ENCODE assay signal across 25 cellular contexts in the genomic region with DNA sequence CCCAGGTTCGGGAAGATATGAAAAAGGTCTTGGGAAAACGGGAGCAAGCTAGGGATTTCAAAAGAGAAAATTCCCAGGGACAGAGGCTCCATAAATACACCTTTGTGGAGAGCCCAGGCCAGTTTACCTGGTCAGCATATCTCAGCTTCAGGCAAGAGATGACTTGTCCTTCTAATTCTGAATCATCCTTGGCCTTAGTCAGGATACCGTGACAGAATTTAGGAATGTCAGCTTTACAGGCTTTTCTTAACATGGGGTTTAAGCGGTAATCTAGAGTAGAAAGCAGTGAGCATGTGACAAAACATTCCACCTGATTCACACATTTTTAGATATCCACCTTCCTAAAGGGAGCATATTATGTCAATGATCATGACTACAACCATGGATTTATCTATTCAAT. TPM values are rescaled to one million over a fixed set of nuclear protein-coding genes. Genes with fewer than 3 reads are reported as not detected.
DNase-seq lines count a peak whose midpoint lies in the region; ATAC-seq and TF ChIP-seq lines count a peak whose summit lies in the region.
"Had no signal": no experiment of that assay in that cellular context is flagged by ENCODE, and none has a peak within 500 bp of the region (broad histone marks: within the 10 kb centered on the region; RNA-seq: fewer than 3 reads in every experiment).

No MANE protein-coding gene starts in this region.

- ATAC-seq in foreskin keratinocyte = peak; percentile 98
- no peak for ATAC-seq in stimulated activated effector memory CD8-positive, alpha-beta T cell treated with anti-CD3 and anti-CD28 coated beads, Interleukin-12 subunit alpha, Interleukin-12 subunit beta, amount 100 ng/mL, for 72 hours
- ATAC-seq in GM19395 (IDR thresholded peaks at IDR 0.05; ENCODE audit: unreplicated experiment) = no peak
- ATAC-seq: activated CD4-positive, CD25-positive, alpha-beta regulatory T cell treated with anti-CD3 and anti-CD28 coated beads, Interleukin-2, amount 50 U/mL, for 24 hours; activated CD8-positive, alpha-beta T cell treated with anti-CD3 and anti-CD28 coated beads, Interleukin-2, amount 10 ng/mL, durations not matched to agents 7 days and 5 days; HCT116; Right ventricle myocardium inferior had no signal

- DNase-seq in HPDE6-E6E7 (ENCODE audit: extremely low spot score) (peak; percentile 98), foreskin keratinocyte (peak; percentile 84 to 94), right atrium auricular region (ENCODE audit: low spot score) (no peak), Calu3 (no peak)
- DNase-seq in stimulated activated effector memory CD8-positive, alpha-beta T cell treated with anti-CD3 and anti-CD28 coated beads, Interleukin-12 subunit alpha, Interleukin-12 subunit beta, amount 100 ng/mL, for 72 hours (ENCODE audit: low spot score in 2 of 2) = no peak
- DNase-seq: activated CD8-positive, alpha-beta T cell treated with anti-CD3 and anti-CD28 coated beads, Interleukin-2, amount 10 ng/mL, durations not matched to agents 7 days and 5 days; activated naive CD4-positive, alpha-beta T cell treated with Interleukin-2 at 50 U/mL for 16 hours; activated T-cell treated with anti-CD3 and anti-CD28 coated beads, Interleukin-2, amount 50 U/mL, for 1 hour; amniotic stem cell; CD4-positive, alpha-beta memory T cell; effector CD8-positive, alpha-beta T cell; esophagus squamous epithelium; KG1; mesenchymal stem cell; MV-4-11; naive B cell; NCI-H2171; NCI-H526; uterus had no signal

- CTCF ChIA-PET in Calu3 (lab: Charles Lee) = interaction anchor here (0.6 to 0.7 kb wide), 2 partner anchors 8 to 32 kb away, joined by 3 to 5 read pairs; no protein-coding TSS in a partner anchor

- H3K36me3 ChIP-seq in right atrium auricular region = peaks cover 94% of the 10 kb centered on the region
- H3K36me3 ChIP-seq: uterus had no signal

- BruUV-seq in Calu3 (replicated peaks; lab: Mats Ljungman, UMichigan) = no TSS peak

- H3K9me3 ChIP-seq in right atrium auricular region = no peaks in the 10 kb centered on the region
- H3K9me3 ChIP-seq: esophagus squamous epithelium, uterus had no signal

- peaks cover 18% of the 10 kb centered on the region for H3K4me1 Mint-ChIP-seq in stimulated activated effector memory CD8-positive, alpha-beta T cell treated with anti-CD3 and anti-CD28 coated beads, Interleukin-12 subunit alpha, Interleukin-12 subunit beta, amount 100 ng/mL, for 72 hours
- no peaks in the 10 kb centered on the region for H3K4me1 Mint-ChIP-seq in Calu3 (ENCODE audit: low read depth, unreplicated experiment)

- no peaks in the 10 kb centered on the region for H3K27me3 ChIP-seq in foreskin keratinocyte
- H3K27me3 ChIP-seq in right atrium auricular region = no peaks in the 10 kb centered on the region
- H3K27me3 ChIP-seq: esophagus squamous epithelium, uterus had no signal

- no peak overlapping the region for H3K4me3 Mint-ChIP-seq in stimulated activated effector memory CD8-positive, alpha-beta T cell treated with anti-CD3 and anti-CD28 coated beads, Interleukin-12 subunit alpha, Interleukin-12 subunit beta, amount 100 ng/mL, for 72 hours
- no peak overlapping the region for H3K4me3 Mint-ChIP-seq in Calu3 (ENCODE audit: low read depth, unreplicated experiment)
- H3K4me3 Mint-ChIP-seq: activated CD8-positive, alpha-beta T cell treated with anti-CD3 and anti-CD28 coated beads, Interleukin-2, amount 10 ng/mL, durations not matched to agents 7 days and 5 days; CD4-positive, alpha-beta memory T cell; central memory CD8-positive, alpha-beta T cell; naive B cell had no signal

- H3K27ac Mint-ChIP-seq in stimulated activated effector memory CD8-positive, alpha-beta T cell treated with anti-CD3 and anti-CD28 coated beads, Interleukin-12 subunit alpha, Interleukin-12 subunit beta, amount 100 ng/mL, for 72 hours = peak overlapping the region; percentile 37
- no peak overlapping the region for H3K27ac Mint-ChIP-seq in Calu3 (ENCODE audit: unreplicated experiment)
- H3K27ac Mint-ChIP-seq: activated CD8-positive, alpha-beta T cell treated with anti-CD3 and anti-CD28 coated beads, Interleukin-2, amount 10 ng/mL, durations not matched to agents 7 days and 5 days had no signal

- intact Hi-C loops in Calu3 (cut with micrococcal nuclease; ENCODE audit: unreplicated experiment) = loop anchor here (2.0 kb wide), 1 partner anchor 38 kb away; no protein-coding TSS in a partner anchor

- TF ChIP-seq CTCF in foreskin keratinocyte (conservative IDR thresholded peaks at IDR 0.05) (no peak), right atrium auricular region (IDR thresholded peaks at IDR 0.05) (no peak), Calu3 (IDR thresholded peaks at IDR 0.05; ENCODE audit: unreplicated experiment) (no peak)

- no peaks in the 10 kb centered on the region for H3K27me3 Mint-ChIP-seq in Calu3 (ENCODE audit: unreplicated experiment)
- H3K27me3 Mint-ChIP-seq: CD4-positive, alpha-beta memory T cell; central memory CD8-positive, alpha-beta T cell; naive B cell had no signal

- no peaks in the 10 kb centered on the region for H3K9me3 Mint-ChIP-seq in stimulated activated effector memory CD8-positive, alpha-beta T cell treated with anti-CD3 and anti-CD28 coated beads, Interleukin-12 subunit alpha, Interleukin-12 subunit beta, amount 100 ng/mL, for 72 hours
- no peaks in the 10 kb centered on the region for H3K9me3 Mint-ChIP-seq in Calu3 (ENCODE audit: low read depth, unreplicated experiment)
- H3K9me3 Mint-ChIP-seq: CD4-positive, alpha-beta memory T cell; central memory CD8-positive, alpha-beta T cell; naive B cell had no signal

- H3K4me1 ChIP-seq in foreskin keratinocyte = peaks cover 15% of the 10 kb centered on the region
- no peaks in the 10 kb centered on the region for H3K4me1 ChIP-seq in right atrium auricular region
- H3K4me1 ChIP-seq: uterus had no signal

- H3K36me3 Mint-ChIP-seq in stimulated activated effector memory CD8-positive, alpha-beta T cell treated with anti-CD3 and anti-CD28 coated beads, Interleukin-12 subunit alpha, Interleukin-12 subunit beta, amount 100 ng/mL, for 72 hours = peaks cover 100% of the 10 kb centered on the region
- peaks cover 57% of the 10 kb centered on the region for H3K36me3 Mint-ChIP-seq in Calu3 (ENCODE audit: insufficient read depth, unreplicated experiment)

- H3K27ac ChIP-seq in angular gyrus (ENCODE audit: low read depth, low read length) (peak overlapping the region; percentile 63), foreskin keratinocyte (no peak overlapping the region), right atrium auricular region (no peak overlapping the region)
- H3K27ac ChIP-seq: uterus had no signal

- no peak overlapping the region for H3K4me3 ChIP-seq in right atrium auricular region
- H3K4me3 ChIP-seq: esophagus squamous epithelium, uterus had no signal

RNA-seq across cellular contexts. Expression of a gene that starts 41.1 kb away (rescaled TPM):
- total RNA-seq in foreskin keratinocyte (0.18 and 0.20 TPM in 2 replicates), right atrium auricular region (not detected), Calu3 (2022) (1.3 and 3.6 TPM in 2 replicates)
- polyA plus RNA-seq in foreskin keratinocyte = 0.14 and 0.28 TPM in 2 replicates
- polyA plus RNA-seq: CD4-positive, alpha-beta memory T cell had no signal

Comparison
In these comparisons a context has a peak if more than half of its experiments do, and no peak if none do; other contexts are left out.
1. DNase-seq: peak in HPDE6-E6E7 (single experiment) and foreskin keratinocyte (2 of 2); none in stimulated activated effector memory CD8-positive, alpha-beta T cell treated with anti-CD3 and anti-CD28 coated beads, Interleukin-12 subunit alpha, Interleukin-12 subunit beta, amount 100 ng/mL, for 72 hours (0 of 2), right atrium auricular region (single experiment) and Calu3 (single experiment).